Comparison of ENCODE assay signal across 8 cellular contexts in genomic region chr6:106325336-106326178, GRCh38.
DNase-seq lines count a peak whose midpoint lies in the region; ATAC-seq and TF ChIP-seq lines count a peak whose summit lies in the region.

ATG5 (minus strand) TSS chr6:106325760; CDS start chr6:106316208, 9,552 bp downstream.

- TF ChIP-seq CTCF in GM06990 (IDR thresholded peaks at IDR 0.05; ENCODE audit: insufficient read depth, low read length, poor library complexity, severe bottlenecking) = no peak

- H3K36me3 ChIP-seq in GM06990 (ENCODE audit: control insufficient read depth, insufficient read depth, low read length) = no peaks in the 10 kb centered on the region

- H3K4me3 ChIP-seq in GM06990 (replicated peaks; ENCODE audit: low read depth, low read length) = peak within 1 kb of the TSS; percentile 81

- H3K27ac Mint-ChIP-seq in activated naive CD4-positive, alpha-beta T cell treated with anti-CD3 and anti-CD28 coated beads, Interleukin-2, amount 50 U/mL, for 24 hours = peak within 1 kb of the TSS; percentile 99

- peaks cover 9% of the 10 kb centered on the region for H3K36me3 Mint-ChIP-seq in activated naive CD4-positive, alpha-beta T cell treated with anti-CD3 and anti-CD28 coated beads, Interleukin-2, amount 50 U/mL, for 24 hours

- no peaks in the 10 kb centered on the region for H3K27me3 ChIP-seq in GM06990 (replicated peaks; ENCODE audit: control insufficient read depth, insufficient read depth, low read length)

- peak; percentile 100 for DNase-seq in GM06990 (ENCODE audit: extremely low read depth, insufficient read length)
- peak; percentile 92 for DNase-seq in NCI-H1092 (lab: John Stamatoyannopoulos, UW)
- peak; percentile 99 for DNase-seq in germinal center (ENCODE audit: low spot score)
- peak; percentile 96 for DNase-seq in non-pigmented ciliary epithelial cell (ENCODE audit: low read depth)
- DNase-seq in superior temporal gyrus (ENCODE audit: extremely low spot score) = peak; percentile 99

- H3K4me3 Mint-ChIP-seq in activated naive CD4-positive, alpha-beta T cell treated with anti-CD3 and anti-CD28 coated beads, Interleukin-2, amount 50 U/mL, for 24 hours = peak within 1 kb of the TSS; percentile 100

- H3K4me1 Mint-ChIP-seq in activated naive CD4-positive, alpha-beta T cell treated with anti-CD3 and anti-CD28 coated beads, Interleukin-2, amount 50 U/mL, for 24 hours = peaks cover 49% of the 10 kb centered on the region

- peaks cover 3% of the 10 kb centered on the region for H3K27me3 Mint-ChIP-seq in activated naive CD4-positive, alpha-beta T cell treated with anti-CD3 and anti-CD28 coated beads, Interleukin-2, amount 50 U/mL, for 24 hours

- H3K9me3 Mint-ChIP-seq in activated naive CD4-positive, alpha-beta T cell treated with anti-CD3 and anti-CD28 coated beads, Interleukin-2, amount 50 U/mL, for 24 hours = no peaks in the 10 kb centered on the region

- ATAC-seq in HG02588 (IDR thresholded peaks at IDR 0.05; ENCODE audit: unreplicated experiment) = peak; percentile 96
- peak; percentile 99 for ATAC-seq in SK-N-SH treated with all-trans-retinoic acid at 6 μM for 48 hours

TF ChIP-seq in SK-N-SH treated with all-trans-retinoic acid at 6 μM for 48 hours, 23 proteins besides CTCF, POLR2A, EP300 and RAD21:
- peak; percentile 19; the same call in 1 of the 2 replicates for TF ChIP-seq TSHZ2 (CRISPR knock-in tag; IDR thresholded peaks at IDR 0.05)
- TF ChIP-seq CREB5 (CRISPR knock-in tag; IDR thresholded peaks at IDR 0.05; ENCODE audit: low read depth) = no peak
- no peak for TF ChIP-seq SNAI2 (CRISPR knock-in tag; IDR thresholded peaks at IDR 0.05)

Comparison
In these comparisons a context has a peak if more than half of its experiments do, and no peak if none do; other contexts are left out.
1. Peak in every context shown above with its lines: DNase-seq, ATAC-seq and H3K4me3 ChIP-seq.